In genomic region chr7:14698239-14698638, GRCh38 we compare ENCODE assay signal across 12 cellular contexts.
DNase-seq lines count a peak whose midpoint lies in the region; ATAC-seq and TF ChIP-seq lines count a peak whose summit lies in the region.
"Had no signal": no experiment of that assay in that cellular context is flagged by ENCODE, and none has a peak within 500 bp of the region (broad histone marks: within the 10 kb centered on the region; RNA-seq: fewer than 3 reads in every experiment).

No MANE protein-coding gene starts in this region.

- no peak for ATAC-seq in HG03457 (IDR thresholded peaks at IDR 0.05; ENCODE audit: unreplicated experiment)

- peak; percentile 27 for DNase-seq in NCI-H2171 treated with DMSO at 0.1 percent for 48 hours (lab: John Stamatoyannopoulos, UW)
- no peak for DNase-seq in NCI-H2171 (lab: John Stamatoyannopoulos, UW)
- DNase-seq in NCI-H1694 treated with DMSO at 0.1 percent for 48 hours (lab: John Stamatoyannopoulos, UW), result peak; percentile 16
- peak; percentile 24 for DNase-seq in astrocyte of the spinal cord (ENCODE audit: low read depth, low spot score)
- DNase-seq in putamen (ENCODE audit: low spot score), result peak; percentile 17
- DNase-seq in HAP-1 (ENCODE audit: low spot score in 2 of 2), result no peak
- no peak for DNase-seq in CD1c-positive myeloid dendritic cell (ENCODE audit: extremely low spot score)
- DNase-seq: IMR-90, NCI-H510A, small intestine, T-helper 9 cell had no signal

- no peaks in the 10 kb centered on the region for H3K4me1 ChIP-seq in HAP-1

- in situ Hi-C loops in astrocyte of the spinal cord (cut with HindIII; ENCODE audit: low sequenced_read_pairs), result no loop called here
- in situ Hi-C loops in HAP-1 (cut with MboI; ENCODE audit: low sequenced_read_pairs), result loop anchor here (25.0 kb wide), 1 partner anchor 1411 kb away; no protein-coding TSS in a partner anchor

- H3K27me3 ChIP-seq in HAP-1 (ENCODE audit: low read depth), result no peaks in the 10 kb centered on the region

- H3K4me3 ChIP-seq in astrocyte of the spinal cord (ENCODE audit: low read depth, low read length) (no peak overlapping the region), HAP-1 (no peak overlapping the region)

- peak; percentile 10 for TF ChIP-seq CTCF in astrocyte of the spinal cord (IDR thresholded peaks at IDR 0.05; ENCODE audit: low read depth, low read length)

- H3K9me3 ChIP-seq in HAP-1, result no peaks in the 10 kb centered on the region

- H3K36me3 ChIP-seq in HAP-1 (replicated peaks), result no peaks in the 10 kb centered on the region

Comparison
In these comparisons a context has a peak if more than half of its experiments do, and no peak if none do; other contexts are left out.
1. DNase-seq: peak in NCI-H2171 treated with DMSO at 0.1 percent for 48 hours (single experiment), NCI-H1694 treated with DMSO at 0.1 percent for 48 hours (single experiment), astrocyte of the spinal cord (single experiment) and putamen (single experiment); none in NCI-H2171 (single experiment), HAP-1 (0 of 2) and CD1c-positive myeloid dendritic cell (single experiment).